Comparison of ENCODE assay signal across 13 cellular contexts in genomic region chr5:50726475-50727148, GRCh38.
DNase-seq lines count a peak whose midpoint lies in the region; ATAC-seq and TF ChIP-seq lines count a peak whose summit lies in the region.
"Had no signal": no experiment of that assay in that cellular context is flagged by ENCODE, and none has a peak within 500 bp of the region (broad histone marks: within the 10 kb centered on the region; RNA-seq: fewer than 3 reads in every experiment).

No MANE protein-coding gene starts in this region.

- peaks cover 84% of the 10 kb centered on the region for H3K4me1 Mint-ChIP-seq in activated naive CD4-positive, alpha-beta T cell treated with anti-CD3 and anti-CD28 coated beads, Interleukin-2, amount 50 U/mL, for 24 hours
- H3K4me1 Mint-ChIP-seq in T-helper 17 cell (peaks cover 31% of the 10 kb centered on the region), endodermal cell (peaks cover 11% of the 10 kb centered on the region)
- H3K4me1 Mint-ChIP-seq in stimulated activated naive CD8-positive, alpha-beta T cell treated with anti-CD3 and anti-CD28 coated beads, Interleukin-15, amount 100 ng/mL, for 72 hours = peaks cover 50% of the 10 kb centered on the region

- H3K27ac ChIP-seq in endodermal cell (ENCODE audit: low read depth, low read length) = no peak overlapping the region
- H3K27ac ChIP-seq: cardiac muscle cell, thyroid gland had no signal

- no peaks in the 10 kb centered on the region for H3K27me3 Mint-ChIP-seq in activated naive CD4-positive, alpha-beta T cell treated with anti-CD3 and anti-CD28 coated beads, Interleukin-2, amount 50 U/mL, for 24 hours
- H3K27me3 Mint-ChIP-seq in T-helper 17 cell = no peaks in the 10 kb centered on the region
- H3K27me3 Mint-ChIP-seq in endodermal cell (ENCODE audit: insufficient read depth) = no peaks in the 10 kb centered on the region
- no peaks in the 10 kb centered on the region for H3K27me3 Mint-ChIP-seq in stimulated activated naive CD8-positive, alpha-beta T cell treated with anti-CD3 and anti-CD28 coated beads, Interleukin-15, amount 100 ng/mL, for 72 hours

- no peaks in the 10 kb centered on the region for H3K9me3 Mint-ChIP-seq in activated naive CD4-positive, alpha-beta T cell treated with anti-CD3 and anti-CD28 coated beads, Interleukin-2, amount 50 U/mL, for 24 hours
- H3K9me3 Mint-ChIP-seq in endodermal cell = no peaks in the 10 kb centered on the region
- H3K9me3 Mint-ChIP-seq in stimulated activated naive CD8-positive, alpha-beta T cell treated with anti-CD3 and anti-CD28 coated beads, Interleukin-15, amount 100 ng/mL, for 72 hours = no peaks in the 10 kb centered on the region

- peak overlapping the region; percentile 78 for H3K27ac Mint-ChIP-seq in activated naive CD4-positive, alpha-beta T cell treated with anti-CD3 and anti-CD28 coated beads, Interleukin-2, amount 50 U/mL, for 24 hours
- H3K27ac Mint-ChIP-seq in T-helper 17 cell (peak overlapping the region; percentile 87), endodermal cell (peak overlapping the region; percentile 41)
- peak overlapping the region; percentile 66 to 82 for H3K27ac Mint-ChIP-seq in stimulated activated naive CD8-positive, alpha-beta T cell treated with anti-CD3 and anti-CD28 coated beads, Interleukin-15, amount 100 ng/mL, for 72 hours

- no peaks in the 10 kb centered on the region for H3K27me3 ChIP-seq in endodermal cell (ENCODE audit: control insufficient read depth, insufficient read depth, low read length, poor library complexity, severe bottlenecking)
- H3K27me3 ChIP-seq: cardiac muscle cell, thyroid gland had no signal

- peak overlapping the region; percentile 23 for H3K4me3 Mint-ChIP-seq in activated naive CD4-positive, alpha-beta T cell treated with anti-CD3 and anti-CD28 coated beads, Interleukin-2, amount 50 U/mL, for 24 hours
- H3K4me3 Mint-ChIP-seq in T-helper 17 cell (peak overlapping the region; percentile 7), endodermal cell (no peak overlapping the region)
- H3K4me3 Mint-ChIP-seq in stimulated activated naive CD8-positive, alpha-beta T cell treated with anti-CD3 and anti-CD28 coated beads, Interleukin-15, amount 100 ng/mL, for 72 hours = peak overlapping the region; percentile 51 to 61

- H3K36me3 Mint-ChIP-seq in activated naive CD4-positive, alpha-beta T cell treated with anti-CD3 and anti-CD28 coated beads, Interleukin-2, amount 50 U/mL, for 24 hours = peaks cover 2% of the 10 kb centered on the region
- H3K36me3 Mint-ChIP-seq in T-helper 17 cell (ENCODE audit: low read depth) = no peaks in the 10 kb centered on the region
- no peaks in the 10 kb centered on the region for H3K36me3 Mint-ChIP-seq in endodermal cell (ENCODE audit: low read depth)

- H3K9ac ChIP-seq in endodermal cell (ENCODE audit: extremely low read depth, low read length, poor library complexity, severe bottlenecking) = no peak overlapping the region

- no peaks in the 10 kb centered on the region for H3K4me1 ChIP-seq in endodermal cell (ENCODE audit: control insufficient read depth, insufficient read depth, low read length)

- in situ Hi-C loops in KBM-7 (cut with MboI; ENCODE audit: low pct_unique_long_range_greater_than_20kb, low sequenced_read_pairs) = no loop called here

- no peak for DNase-seq in activated naive CD4-positive, alpha-beta T cell treated with anti-CD3 and anti-CD28 coated beads, Interleukin-2, amount 50 U/mL, for 16 hours
- no peak for DNase-seq in T-helper 17 cell
- no peak for DNase-seq in endodermal cell
- no peak for DNase-seq in stimulated activated naive CD8-positive, alpha-beta T cell treated with anti-CD3 and anti-CD28 coated beads, Interleukin-15, amount 100 ng/mL, for 72 hours
- DNase-seq in cortex of kidney (lab: John Stamatoyannopoulos, UW) = no peak
- DNase-seq in KBM-7 = no peak
- no peak for DNase-seq in effector CD8-positive, alpha-beta T cell (lab: John Stamatoyannopoulos, UW)
- DNase-seq: erythroblast, head of caudate nucleus, SIG-M5 had no signal

- H3K9me3 ChIP-seq in T-helper 17 cell (ENCODE audit: control insufficient read depth, low read length, poor library complexity, severe bottlenecking) (no peaks in the 10 kb centered on the region), endodermal cell (ENCODE audit: control insufficient read depth, low read length) (no peaks in the 10 kb centered on the region)
- H3K9me3 ChIP-seq: thyroid gland had no signal

- TF ChIP-seq CTCF in endodermal cell (conservative IDR thresholded peaks at IDR 0.05) = no peak

- H3K36me3 ChIP-seq in endodermal cell (ENCODE audit: control insufficient read depth, insufficient read depth, low read length) = no peaks in the 10 kb centered on the region
- H3K36me3 ChIP-seq: cardiac muscle cell, thyroid gland had no signal

- 90 to 100% methylated on average over 1 to 3 of the region's 3 CpGs for WGBS in endodermal cell (ENCODE audit: insufficient coverage in 1 of 2, insufficient read length in 1 of 2), 2 experiments

- peak; percentile 25 for ATAC-seq in T-helper 17 cell
- ATAC-seq in stimulated activated naive CD8-positive, alpha-beta T cell treated with anti-CD3 and anti-CD28 coated beads, Interleukin-15, amount 100 ng/mL, for 72 hours = peak; percentile 70

- H3K4me3 ChIP-seq in endodermal cell (ENCODE audit: low read length) = no peak overlapping the region
- H3K4me3 ChIP-seq: cardiac muscle cell, thyroid gland had no signal
